30 cellular contexts compared by ENCODE assay signal in the genomic region with DNA sequence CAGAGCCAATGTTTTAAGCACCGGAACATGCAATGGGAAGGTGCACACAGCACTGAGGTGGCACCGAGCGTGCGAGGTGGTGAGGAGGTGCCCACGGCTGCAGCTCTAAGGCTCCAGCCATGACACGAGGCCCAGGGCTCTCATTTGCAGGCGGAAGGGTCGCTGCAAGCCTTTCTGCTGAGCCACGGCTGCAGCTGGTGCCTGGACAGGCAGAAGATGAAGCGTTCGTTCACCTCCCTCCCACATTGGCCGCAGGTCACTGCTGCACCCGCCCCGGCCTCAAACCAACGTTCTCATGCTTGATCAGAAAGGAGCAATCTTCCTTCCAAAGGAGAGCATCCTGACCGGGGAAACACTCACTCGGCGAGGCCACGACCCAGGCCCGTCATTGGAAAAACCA.
"Had no signal": no experiment of that assay in that cellular context is flagged by ENCODE, and none has a peak within 500 bp of the region (broad histone marks: within the 10 kb centered on the region; RNA-seq: fewer than 3 reads in every experiment).

No MANE protein-coding gene starts in this region.

- H3K27me3 Mint-ChIP-seq: progenitor cell of endocrine pancreas; stimulated activated memory B cell treated with anti-CD40 and anti-IgM and Interleukin-4, amounts not matched to agents 10 μg/mL and 1 μg/mL and 100 μg/mL, for 72 hours; stimulated activated naive CD8-positive, alpha-beta T cell treated with anti-CD3 and anti-CD28 coated beads, Interleukin-15, amount 100 ng/mL, for 72 hours; type B pancreatic cell had no signal

- DNase-seq: natural killer cell; occipital lobe; ovary; posterior cingulate gyrus; psoas muscle; right lobe of liver; sigmoid colon; small intestine; stimulated activated CD4-positive, alpha-beta T cell treated with anti-CD3 and anti-CD28 coated beads, Interleukin-12 subunit alpha, Interleukin-12 subunit beta, amount 100 ng/mL, for 4 hours; stimulated activated CD4-positive, alpha-beta T cell treated with anti-CD3 and anti-CD28 coated beads, Interleukin-1b, Interleukin-23, amount 100 ng/mL, for 48 hours; stimulated activated CD4-positive, alpha-beta T cell treated with anti-CD3 and anti-CD28 coated beads, Interleukin-4, amount 100 ng/mL, for 1 hour; stimulated activated CD4-positive, alpha-beta T cell treated with anti-CD3 and anti-CD28 coated beads, Interleukin-4, amount 100 ng/mL, for 4 hours; stimulated activated CD8-positive, alpha-beta memory T cell treated with anti-CD3 and anti-CD28 coated beads, Interleukin-4, amount 100 ng/mL, for 48 hours; stimulated activated naive CD4-positive, alpha-beta T cell; stimulated activated naive CD8-positive, alpha-beta T cell treated with anti-CD3 and anti-CD28 coated beads, Interleukin-15, amount 100 ng/mL, for 72 hours; stimulated activated naive CD8-positive, alpha-beta T cell treated with anti-CD3 and anti-CD28 coated beads, Interleukin-15, Interleukin-2, amounts not matched to agents 100 U/mL and 50 U/mL, for 24 hours; substantia nigra; testis; tibial artery; transverse colon; upper lobe of right lung; uterus had no signal

- H3K4me1 ChIP-seq: neural progenitor cell, parathyroid adenoma, uterus had no signal

- H3K36me3 ChIP-seq: neural progenitor cell, ovary, uterus had no signal

- H3K4me3 ChIP-seq: neural progenitor cell, ovary, psoas muscle, right lobe of liver, sigmoid colon, suprapubic skin, testis, tibial artery, transverse colon, upper lobe of right lung, uterus had no signal

- H3K27ac Mint-ChIP-seq: natural killer cell; nephron; neural progenitor cell; stimulated activated memory B cell treated with anti-CD40 and anti-IgM and Interleukin-4, amounts not matched to agents 10 μg/mL and 1 μg/mL and 100 μg/mL, for 72 hours; type B pancreatic cell had no signal

- H3K27ac ChIP-seq: neural progenitor cell, ovary, parathyroid adenoma, psoas muscle, right lobe of liver, sigmoid colon, suprapubic skin, testis, tibial artery, transverse colon, upper lobe of right lung, uterus had no signal

- H3K9me3 ChIP-seq: ovary, psoas muscle, right lobe of liver, sigmoid colon, suprapubic skin, testis, tibial artery, transverse colon, upper lobe of right lung, uterus had no signal

- ATAC-seq: natural killer cell; psoas muscle; right cardiac atrium; right lobe of liver; stimulated activated memory B cell treated with anti-CD40 and anti-IgM and Interleukin-4, amounts not matched to agents 10 μg/mL and 1 μg/mL and 100 μg/mL, for 72 hours; stimulated activated naive CD8-positive, alpha-beta T cell treated with anti-CD3 and anti-CD28 coated beads, Interleukin-15, amount 100 ng/mL, for 72 hours; stimulated activated naive CD8-positive, alpha-beta T cell treated with anti-CD3 and anti-CD28 coated beads, Interleukin-15, Interleukin-2, amounts not matched to agents 100 U/mL and 50 U/mL, for 24 hours; upper lobe of right lung had no signal

- H3K9ac ChIP-seq: neural progenitor cell, parathyroid adenoma had no signal

- H3K27me3 ChIP-seq: neural progenitor cell, ovary, right lobe of liver, sigmoid colon, suprapubic skin, testis, tibial artery, transverse colon, upper lobe of right lung, uterus had no signal

- H3K9me3 Mint-ChIP-seq: natural killer cell; nephron; neural progenitor cell; stimulated activated memory B cell treated with anti-CD40 and anti-IgM and Interleukin-4, amounts not matched to agents 10 μg/mL and 1 μg/mL and 100 μg/mL, for 72 hours; stimulated activated naive CD8-positive, alpha-beta T cell treated with anti-CD3 and anti-CD28 coated beads, Interleukin-15, amount 100 ng/mL, for 72 hours; type B pancreatic cell had no signal

- H3K4me3 Mint-ChIP-seq: nephron; neural progenitor cell; stimulated activated memory B cell treated with anti-CD40 and anti-IgM and Interleukin-4, amounts not matched to agents 10 μg/mL and 1 μg/mL and 100 μg/mL, for 72 hours; stimulated activated naive CD8-positive, alpha-beta T cell treated with anti-CD3 and anti-CD28 coated beads, Interleukin-15, amount 100 ng/mL, for 72 hours; type B pancreatic cell had no signal

- H3K4me2 ChIP-seq: neural progenitor cell had no signal

- H3K4me1 Mint-ChIP-seq: natural killer cell, nephron, neural progenitor cell had no signal
